Comparison of ENCODE assay signal across 10 cellular contexts in genomic region chr17:46178550-46179198, GRCh38. TPM values are rescaled to one million over a fixed set of nuclear protein-coding genes. Genes with fewer than 3 reads are reported as not detected.
A peak's percentile ranks its signal among the peaks of the same experiment; 100 is the strongest.
DNase-seq lines count a peak whose midpoint lies in the region; ATAC-seq lines count a peak whose summit lies in the region.
"Had no signal": no experiment of that assay in that cellular context is flagged by ENCODE, and none has a peak within 500 bp of the region (broad histone marks: within the 10 kb centered on the region; RNA-seq: fewer than 3 reads in every experiment).

No MANE protein-coding gene starts in this region.

- H3K4me3 Mint-ChIP-seq in activated T-cell treated with anti-CD3 and anti-CD28 coated beads, Interleukin-2, amount 50 U/mL, for 24 hours: peak overlapping the region; percentile 30

- peak overlapping the region; percentile 7 for H3K27ac ChIP-seq in epithelial cell of prostate

- DNase-seq in activated T-cell treated with anti-CD3 and anti-CD28 coated beads, Interleukin-2, amount 50 U/mL, for 24 hours: no peak
- DNase-seq in activated T-cell treated with anti-CD3 and anti-CD28 coated beads for 4 hours (no peak), RPMI7951 (ENCODE audit: low read depth) (peak; percentile 44), epithelial cell of prostate (ENCODE audit: low read depth, low spot score) (no peak), head of caudate nucleus (no peak), NCI-H1930 (lab: John Stamatoyannopoulos, UW) (no peak)
- no peak for DNase-seq in stimulated activated naive CD8-positive, alpha-beta T cell treated with anti-CD3 and anti-CD28 coated beads, Interleukin-15, Interleukin-2, amounts not matched to agents 100 U/mL and 50 U/mL, for 24 hours
- DNase-seq: amygdala, NCI-H1417 treated with DMSO at 0.1 percent for 48 hours had no signal

- ATAC-seq in stimulated activated naive CD8-positive, alpha-beta T cell treated with anti-CD3 and anti-CD28 coated beads, Interleukin-15, Interleukin-2, amounts not matched to agents 100 U/mL and 50 U/mL, for 24 hours: peak; percentile 88
- ATAC-seq in HG03469 (IDR thresholded peaks at IDR 0.05; ENCODE audit: unreplicated experiment): no peak

- no peaks in the 10 kb centered on the region for H3K9me3 Mint-ChIP-seq in activated T-cell treated with anti-CD3 and anti-CD28 coated beads, Interleukin-2, amount 50 U/mL, for 24 hours

- H3K27ac Mint-ChIP-seq in activated T-cell treated with anti-CD3 and anti-CD28 coated beads, Interleukin-2, amount 50 U/mL, for 24 hours: peak overlapping the region; percentile 71

- intact Hi-C loops in head of caudate nucleus (cut with DNase I): no loop called here

- no peaks in the 10 kb centered on the region for H3K27me3 Mint-ChIP-seq in activated T-cell treated with anti-CD3 and anti-CD28 coated beads, Interleukin-2, amount 50 U/mL, for 24 hours

- peaks cover 87% of the 10 kb centered on the region for H3K4me1 Mint-ChIP-seq in activated T-cell treated with anti-CD3 and anti-CD28 coated beads, Interleukin-2, amount 50 U/mL, for 24 hours (ENCODE audit: low read depth)

- H3K36me3 Mint-ChIP-seq in activated T-cell treated with anti-CD3 and anti-CD28 coated beads, Interleukin-2, amount 50 U/mL, for 24 hours (ENCODE audit: low read depth): peaks cover 16% of the 10 kb centered on the region

RNA-seq across cellular contexts. Expression of gene KANSL1, which starts 14.6 kb away (rescaled TPM):
- 16.0 and 23.7 TPM in 2 replicates for total RNA-seq in RPMI7951 (2014; rRNA removed; shearing (Covaris generic))
